ENCODE assay signal across 36 cellular contexts in the genomic region with DNA sequence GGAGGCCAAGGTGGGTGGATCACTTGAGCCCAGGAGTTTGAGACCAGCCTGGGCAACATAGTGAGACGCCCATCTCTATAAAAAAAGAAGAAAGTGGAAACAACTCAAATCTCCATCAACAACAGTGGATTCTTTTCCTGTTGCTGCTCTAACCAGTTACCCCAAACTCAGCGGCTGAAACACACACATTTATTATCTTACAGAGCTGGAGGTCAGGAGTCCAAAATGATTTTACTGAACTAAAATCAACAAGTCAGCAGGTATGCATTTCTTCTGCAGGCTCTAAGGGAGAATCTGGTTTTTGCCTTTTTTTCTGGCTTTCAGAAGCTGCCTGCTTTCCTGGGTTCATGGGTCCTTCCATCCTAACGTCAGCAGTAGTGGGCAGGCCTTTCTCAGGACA. TPM values are rescaled to one million over a fixed set of nuclear protein-coding genes. Genes with fewer than 3 reads are reported as not detected.
"Had no signal": no experiment of that assay in that cellular context is flagged by ENCODE, and none has a peak within 500 bp of the region (broad histone marks: within the 10 kb centered on the region; RNA-seq: fewer than 3 reads in every experiment).

No MANE protein-coding gene starts in this region.

- FAIRE-seq: astrocyte, bronchial epithelial cell, endometrium, endothelial cell of umbilical vein had no signal

- H3K27ac ChIP-seq: brain microvascular endothelial cell, epithelial cell of prostate, esophagus squamous epithelium, gastroesophageal sphincter had no signal

- H3K9me3 Mint-ChIP-seq: activated B cell treated with CpG ODN at 0.5 μM for 24 hours; activated CD8-positive, alpha-beta T cell treated with anti-CD3 and anti-CD28 coated beads for 36 hours; activated T-cell treated with anti-CD3 and anti-CD28 coated beads, Interleukin-2, amount 50 U/mL, for 4 hours; activated T-helper 17 cell treated with anti-CD3 and anti-CD28 coated beads, Interleukin-2, amount 50 U/mL, for 72 hours; central memory CD8-positive, alpha-beta T cell; T-helper 2 cell treated with Interferon-gamma antibody and Interleukin-4, amounts not matched to agents 5 μg/mL and 100 μg/mL, for 36 hours had no signal

- H3K4me3 ChIP-seq: esophagus squamous epithelium, gastroesophageal sphincter had no signal

- H3K36me3 ChIP-seq: brain microvascular endothelial cell, esophagus squamous epithelium, gastroesophageal sphincter, WERI-Rb-1 had no signal

- H3K4me1 Mint-ChIP-seq: activated T-helper 17 cell treated with anti-CD3 and anti-CD28 coated beads, Interleukin-2, amount 50 U/mL, for 72 hours; central memory CD8-positive, alpha-beta T cell; T-helper 17 cell had no signal

- H3K9me3 ChIP-seq: esophagus squamous epithelium, gastroesophageal sphincter had no signal

- H3K27me3 Mint-ChIP-seq: activated naive CD8-positive, alpha-beta T cell; activated T-helper 17 cell treated with anti-CD3 and anti-CD28 coated beads, Interleukin-2, amount 50 U/mL, for 72 hours; T-helper 17 cell had no signal

- H3K36me3 Mint-ChIP-seq: activated naive CD8-positive, alpha-beta T cell had no signal

- H3K4me3 Mint-ChIP-seq: activated B cell treated with CpG ODN at 0.5 μM for 24 hours; activated CD8-positive, alpha-beta T cell treated with anti-CD3 and anti-CD28 coated beads for 36 hours; activated naive CD8-positive, alpha-beta T cell; activated T-cell treated with anti-CD3 and anti-CD28 coated beads, Interleukin-2, amount 50 U/mL, for 4 hours; activated T-helper 17 cell treated with anti-CD3 and anti-CD28 coated beads, Interleukin-2, amount 50 U/mL, for 72 hours; central memory CD8-positive, alpha-beta T cell; T-helper 17 cell; T-helper 2 cell treated with Interferon-gamma antibody and Interleukin-4, amounts not matched to agents 5 μg/mL and 100 μg/mL, for 36 hours had no signal

- H3K27me3 ChIP-seq: brain microvascular endothelial cell, esophagus squamous epithelium, gastroesophageal sphincter had no signal

- ATAC-seq: activated CD4-positive, CD25-positive, alpha-beta regulatory T cell treated with anti-CD3 and anti-CD28 coated beads, Interleukin-2, amount 50 U/mL, for 24 hours; activated CD8-positive, alpha-beta T cell treated with anti-CD3 and anti-CD28 coated beads for 36 hours; activated T-cell treated with anti-CD3 and anti-CD28 coated beads, Interleukin-2, amount 50 U/mL, for 4 hours; activated T-helper 17 cell treated with anti-CD3 and anti-CD28 coated beads, Interleukin-2, amount 50 U/mL, for 72 hours; gastroesophageal sphincter; T-helper 17 cell had no signal

- DNase-seq: activated B cell treated with CpG ODN at 0.5 μM for 24 hours; activated CD4-positive, alpha-beta T cell treated with anti-CD3 and anti-CD28 coated beads for 48 hours; activated CD4-positive, alpha-beta T cell treated with anti-CD3 and anti-CD28 coated beads, Interleukin-2, amount 50 U/mL, for 1 hour; activated CD4-positive, alpha-beta T cell treated with anti-CD3 and anti-CD28 coated beads, Interleukin-2, amount 50 U/mL, for 48 hours; activated CD8-positive, alpha-beta memory T cell treated with anti-CD3 and anti-CD28 coated beads for 24 hours; activated CD8-positive, alpha-beta T cell treated with anti-CD3 and anti-CD28 coated beads for 36 hours; activated effector memory CD4-positive, alpha-beta T cell treated with Interleukin-2 at 50 U/mL for 16 hours; activated naive CD4-positive, alpha-beta T cell treated with anti-CD3 and anti-CD28 coated beads, Interleukin-2, amount 50 U/mL, for 16 hours; activated T-cell treated with anti-CD3 and anti-CD28 coated beads, Interleukin-2, amount 50 U/mL, for 4 hours; amniotic stem cell; anterior cingulate cortex; brain microvascular endothelial cell; cortex of kidney; effector CD8-positive, alpha-beta T cell; esophagus squamous epithelium; foreskin melanocyte; T-helper 1 cell; T-helper 17 cell; T1000; WERI-Rb-1 had no signal

- H3K27ac Mint-ChIP-seq: activated B cell treated with CpG ODN at 0.5 μM for 24 hours; activated CD8-positive, alpha-beta T cell treated with anti-CD3 and anti-CD28 coated beads for 36 hours; activated naive CD8-positive, alpha-beta T cell; activated T-helper 17 cell treated with anti-CD3 and anti-CD28 coated beads, Interleukin-2, amount 50 U/mL, for 72 hours; T-helper 17 cell; T-helper 2 cell treated with Interferon-gamma antibody and Interleukin-4, amounts not matched to agents 5 μg/mL and 100 μg/mL, for 36 hours had no signal

RNA-seq across cellular contexts. Expression of a gene that starts 27.1 kb away (rescaled TPM):
- total RNA-seq: activated B cell treated with CpG ODN at 0.5 μM for 24 hours; activated CD8-positive, alpha-beta T cell treated with anti-CD3 and anti-CD28 coated beads for 36 hours; activated T-cell treated with anti-CD3 and anti-CD28 coated beads, Interleukin-2, amount 50 U/mL, for 4 hours; activated T-helper 17 cell treated with anti-CD3 and anti-CD28 coated beads, Interleukin-2, amount 50 U/mL, for 72 hours; astrocyte; bronchial epithelial cell; cardiac septum; cerebellum; dermis microvascular lymphatic vessel endothelial cell; endothelial cell of umbilical vein; esophagus squamous epithelium; fibroblast of lung; gastroesophageal sphincter; glomerular endothelial cell; T-helper 17 cell had no signal
- polyA plus RNA-seq: endothelial cell of umbilical vein, fibroblast of lung had no signal
